8 cellular contexts compared by ENCODE assay signal in the genomic region with DNA sequence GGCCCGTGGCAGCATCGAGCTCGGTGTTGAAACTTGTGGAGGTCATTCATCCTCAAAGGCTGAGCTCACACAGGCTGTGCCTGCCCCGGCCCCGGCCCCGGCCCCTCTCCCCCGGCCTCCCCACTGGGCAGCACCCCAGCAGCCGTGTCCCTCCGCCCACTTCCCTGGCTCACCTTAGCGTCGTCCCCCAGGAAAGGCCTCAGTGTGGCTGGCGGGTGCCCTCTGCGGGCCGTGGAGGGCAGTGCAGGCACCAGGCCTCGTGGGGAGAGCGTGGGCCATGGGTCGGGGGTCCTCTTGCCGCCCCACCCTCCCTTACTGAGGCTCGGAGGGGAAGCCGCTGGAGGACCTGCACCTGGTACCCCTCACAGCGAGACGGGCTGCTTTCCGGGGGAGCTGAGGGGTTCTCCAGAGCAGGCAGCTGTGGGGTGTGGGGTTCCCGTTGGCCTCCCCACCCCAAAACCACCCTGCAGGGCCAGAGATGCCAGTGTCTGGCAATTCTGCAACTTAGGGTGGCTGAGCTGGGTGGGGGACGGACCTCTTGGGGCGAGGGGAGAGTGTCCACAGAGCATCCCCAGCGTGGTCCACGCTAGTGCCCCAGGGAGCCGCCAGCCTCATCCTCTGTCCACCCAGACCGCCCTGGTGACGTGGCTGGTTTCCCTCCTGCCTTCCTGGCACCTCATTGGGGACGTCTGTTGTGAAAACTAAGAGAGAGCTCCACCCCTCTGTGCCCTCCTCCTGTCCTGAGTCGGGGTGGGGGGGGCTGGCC. TPM values are rescaled to one million over a fixed set of nuclear protein-coding genes. Genes with fewer than 3 reads are reported as not detected.
DNase-seq lines count a peak whose midpoint lies in the region; ATAC-seq and TF ChIP-seq lines count a peak whose summit lies in the region.

No MANE protein-coding gene starts in this region.

- H3K4me3 Mint-ChIP-seq in activated CD4-positive, alpha-beta T cell treated with anti-CD3 and anti-CD28 coated beads, Interleukin-2, amount 10 ng/mL, durations not matched to agents 7 days and 5 days, result no peak overlapping the region
- no peak overlapping the region for H3K4me3 Mint-ChIP-seq in effector memory CD8-positive, alpha-beta T cell
- H3K4me3 Mint-ChIP-seq in type B pancreatic cell, result no peak overlapping the region

- TF ChIP-seq CTCF in 22Rv1 (IDR thresholded peaks at IDR 0.05), result peak; percentile 93
- TF ChIP-seq CTCF in GM12873 (IDR thresholded peaks at IDR 0.05; ENCODE audit: insufficient read depth, low read depth, low read length, missing control alignments), result peak; percentile 71
- TF ChIP-seq CTCF in mucosa of descending colon (IDR thresholded peaks at IDR 0.05), result peak; percentile 87
- TF ChIP-seq CTCF in type B pancreatic cell (conservative IDR thresholded peaks at IDR 0.05), result peak; percentile 87

- H3K27ac ChIP-seq in 22Rv1, result no peak overlapping the region

- POLR2A ChIA-PET in activated CD4-positive, alpha-beta T cell treated with anti-CD3 and anti-CD28 coated beads, Interleukin-2, amount 10 ng/mL, durations not matched to agents 7 days and 5 days (lab: Charles Lee), result no interaction called here

- no peak overlapping the region for H3K27ac Mint-ChIP-seq in activated CD4-positive, alpha-beta T cell treated with anti-CD3 and anti-CD28 coated beads, Interleukin-2, amount 10 ng/mL, durations not matched to agents 7 days and 5 days
- H3K27ac Mint-ChIP-seq in effector memory CD8-positive, alpha-beta T cell, result no peak overlapping the region
- no peak overlapping the region for H3K27ac Mint-ChIP-seq in type B pancreatic cell

- no peaks in the 10 kb centered on the region for H3K9me3 Mint-ChIP-seq in activated CD4-positive, alpha-beta T cell treated with anti-CD3 and anti-CD28 coated beads, Interleukin-2, amount 10 ng/mL, durations not matched to agents 7 days and 5 days
- H3K9me3 Mint-ChIP-seq in effector memory CD8-positive, alpha-beta T cell, result no peaks in the 10 kb centered on the region
- H3K9me3 Mint-ChIP-seq in type B pancreatic cell, result no peaks in the 10 kb centered on the region

- intact Hi-C loops in mucosa of descending colon (cut with DNase I, micrococcal nuclease), result loop anchor here in 1 of 2 donors (10.0 kb wide), 1 partner anchor 258 kb away; no protein-coding TSS in a partner anchor

- no peaks in the 10 kb centered on the region for H3K9me3 ChIP-seq in mucosa of descending colon

- DNase-seq in HuH-7.5 (ENCODE audit: low spot score) (peak; percentile 79), mucosa of descending colon (peak; percentile 36 to 53 (median 41)), type B pancreatic cell (ENCODE audit: extremely low spot score, unreplicated experiment) (no peak)
- peak; percentile 45 for DNase-seq in activated CD4-positive, alpha-beta T cell treated with anti-CD3 and anti-CD28 coated beads, Interleukin-2, amount 10 ng/mL, durations not matched to agents 7 days and 5 days
- peak; percentile 32 to 47 (median 38) for DNase-seq in effector memory CD8-positive, alpha-beta T cell

- H3K27me3 Mint-ChIP-seq in activated CD4-positive, alpha-beta T cell treated with anti-CD3 and anti-CD28 coated beads, Interleukin-2, amount 10 ng/mL, durations not matched to agents 7 days and 5 days, result peaks cover 2% of the 10 kb centered on the region
- peaks cover 6 to 11% of the 10 kb centered on the region in 2 donors for H3K27me3 Mint-ChIP-seq in effector memory CD8-positive, alpha-beta T cell
- H3K27me3 Mint-ChIP-seq in type B pancreatic cell, result no peaks in the 10 kb centered on the region

- peak; percentile 75 for ATAC-seq in effector memory CD8-positive, alpha-beta T cell (replicated peaks)
- ATAC-seq in mucosa of descending colon (peak; percentile 65), GM21619 (IDR thresholded peaks at IDR 0.05; ENCODE audit: unreplicated experiment) (no peak)

- no peaks in the 10 kb centered on the region for H3K4me1 Mint-ChIP-seq in activated CD4-positive, alpha-beta T cell treated with anti-CD3 and anti-CD28 coated beads, Interleukin-2, amount 10 ng/mL, durations not matched to agents 7 days and 5 days
- H3K4me1 Mint-ChIP-seq in effector memory CD8-positive, alpha-beta T cell (ENCODE audit: low read depth in 2 of 2), result no peaks in the 10 kb centered on the region
- no peaks in the 10 kb centered on the region for H3K4me1 Mint-ChIP-seq in type B pancreatic cell (ENCODE audit: unreplicated experiment)

- H3K4me3 ChIP-seq in mucosa of descending colon, result no peak overlapping the region

- H3K4me1 ChIP-seq in mucosa of descending colon (ENCODE audit: low read depth), result no peaks in the 10 kb centered on the region

- no peaks in the 10 kb centered on the region for H3K36me3 ChIP-seq in mucosa of descending colon (ENCODE audit: low read depth)

- no peaks in the 10 kb centered on the region for H3K36me3 Mint-ChIP-seq in activated CD4-positive, alpha-beta T cell treated with anti-CD3 and anti-CD28 coated beads, Interleukin-2, amount 10 ng/mL, durations not matched to agents 7 days and 5 days (ENCODE audit: low read depth)
- H3K36me3 Mint-ChIP-seq in effector memory CD8-positive, alpha-beta T cell (ENCODE audit: insufficient read depth), result no peaks in the 10 kb centered on the region
- H3K36me3 Mint-ChIP-seq in type B pancreatic cell, result no peaks in the 10 kb centered on the region

- CTCF ChIA-PET in activated CD4-positive, alpha-beta T cell treated with anti-CD3 and anti-CD28 coated beads, Interleukin-2, amount 10 ng/mL, durations not matched to agents 7 days and 5 days (lab: Charles Lee), result interaction anchor here (0.9 to 1.8 kb wide), 4 partner anchors 10 to 400 kb away, joined by 3 to 13 read pairs (median 3); no protein-coding TSS in a partner anchor

RNA-seq across cellular contexts. Expression of a gene that starts 44.2 kb away (rescaled TPM):
- 1 to 10 TPM; 1.2 to 1.6 TPM for total RNA-seq in activated CD4-positive, alpha-beta T cell treated with anti-CD3 and anti-CD28 coated beads, Interleukin-2, amount 10 ng/mL, durations not matched to agents 7 days and 5 days
- total RNA-seq in mucosa of descending colon (1 to 10 TPM in 1 of 3 donors, under 1 TPM in 2; 0.46 to 1.3 (median 0.55) TPM), type B pancreatic cell (ENCODE audit: low replicate concordance) (11.7 and 61.9 TPM in 2 replicates)
